23 cellular contexts compared by ENCODE assay signal in the genomic region with DNA sequence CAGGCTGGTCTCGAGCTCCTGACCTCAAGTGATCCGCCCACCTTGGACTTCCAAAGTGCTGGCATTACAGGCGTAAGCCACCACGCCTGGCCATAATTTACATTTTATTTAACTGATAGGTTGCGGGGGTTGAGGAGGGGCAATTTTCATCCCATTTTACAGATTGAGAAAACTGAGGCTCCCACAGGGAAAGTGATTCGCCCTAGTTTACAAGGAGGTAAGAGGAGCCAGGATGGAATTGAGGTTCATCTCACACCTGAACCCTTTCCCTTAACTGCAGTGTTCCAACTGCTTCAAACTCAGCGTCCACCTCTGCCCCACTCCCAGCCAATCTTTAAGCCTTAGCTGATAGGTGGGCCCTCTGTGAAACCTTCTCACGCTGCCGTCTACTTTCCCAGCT. TPM values are rescaled to one million over a fixed set of nuclear protein-coding genes. Genes with fewer than 3 reads are reported as not detected.
"Had no signal": no experiment of that assay in that cellular context is flagged by ENCODE, and none has a peak within 500 bp of the region (broad histone marks: within the 10 kb centered on the region; RNA-seq: fewer than 3 reads in every experiment).

No MANE protein-coding gene starts in this region.

- DNase-seq: activated CD4-positive, alpha-beta T cell treated with anti-CD3 and anti-CD28 coated beads, Interleukin-2, amount 50 U/mL, for 1 hour; activated CD4-positive, CD25-positive, alpha-beta regulatory T cell treated with anti-CD3 and anti-CD28 coated beads, Interleukin-2, amount 50 U/mL, for 72 hours; activated naive CD4-positive, alpha-beta T cell; adrenal gland; cerebellar nuclear complex; cortex of kidney; gastrocnemius medialis; heart left ventricle; left lung; midbrain; right cardiac atrium; trophoblast cell had no signal

- H3K9me3 ChIP-seq: adrenal gland, breast epithelium, gastrocnemius medialis, heart left ventricle, left lung, psoas muscle had no signal

- H3K36me3 ChIP-seq: adrenal gland, breast epithelium, gastrocnemius medialis, heart left ventricle, left lung had no signal

- H3K4me1 ChIP-seq: breast epithelium had no signal

- ATAC-seq: esophagus mucosa, gastrocnemius medialis, heart left ventricle, left lung, psoas muscle, right cardiac atrium had no signal

- H3K27me3 ChIP-seq: adrenal gland, breast epithelium, gastrocnemius medialis had no signal

- H3K27ac ChIP-seq: adrenal gland, breast epithelium, gastrocnemius medialis, heart left ventricle, left lung, psoas muscle, skin epidermis, VCaP had no signal

- H3K9me3 Mint-ChIP-seq: stimulated activated naive CD8-positive, alpha-beta T cell treated with anti-CD3 and anti-CD28 coated beads, Interleukin-15, Interleukin-2, amounts not matched to agents 100 ng/mL and 50 ng/mL, for 24 hours; T-helper 1 cell treated with Interleukin-12 subunit alpha and Interleukin-12 subunit beta and Interleukin-4 antibody, amounts not matched to agents 30 μg/mL and 1 μg/mL, for 36 hours had no signal

- H3K4me3 ChIP-seq: adrenal gland, breast epithelium, gastrocnemius medialis, heart left ventricle, left lung, psoas muscle, skin epidermis had no signal

RNA-seq across cellular contexts. Expression of gene SLC8A2, which starts 47.2 kb away (rescaled TPM):
- total RNA-seq: gastrocnemius medialis, kidney epithelial cell, lung microvascular endothelial cell, osteocyte had no signal

RNA-seq across cellular contexts. Expression of gene ZNF541, which starts 54.1 kb away (rescaled TPM):
- total RNA-seq: astrocyte, gastrocnemius medialis, kidney epithelial cell, osteocyte had no signal
